ENCODE assay signal across 11 cellular contexts in the genomic region with DNA sequence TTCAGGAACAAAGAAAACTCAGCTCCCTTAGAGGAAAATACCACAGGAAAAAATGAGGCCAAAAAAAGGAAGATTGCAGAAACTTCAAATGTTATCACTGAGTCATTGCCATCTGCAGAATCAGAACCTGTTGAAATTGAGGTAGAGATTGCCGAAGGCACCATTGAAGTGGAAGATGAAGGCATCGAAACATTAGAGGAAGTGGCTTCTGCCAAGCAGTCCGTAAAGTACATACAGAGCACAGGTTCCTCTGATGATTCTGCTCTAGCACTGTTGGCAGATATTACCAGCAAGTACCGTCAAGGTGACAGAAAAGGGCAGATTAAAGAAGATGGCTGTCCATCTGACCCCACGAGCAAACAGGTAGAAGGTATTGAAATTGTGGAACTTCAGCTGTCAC. TPM values are rescaled to one million over a fixed set of nuclear protein-coding genes. Genes with fewer than 3 reads are reported as not detected.
A peak's percentile ranks its signal among the peaks of the same experiment; 100 is the strongest.
DNase-seq lines count a peak whose midpoint lies in the region; ATAC-seq and TF ChIP-seq lines count a peak whose summit lies in the region.
"Had no signal": no experiment of that assay in that cellular context is flagged by ENCODE, and none has a peak within 500 bp of the region (broad histone marks: within the 10 kb centered on the region; RNA-seq: fewer than 3 reads in every experiment).

No MANE protein-coding gene starts in this region.

- H3K27me3 ChIP-seq in trophoblast cell (ENCODE audit: insufficient read depth, low read length), result no peaks in the 10 kb centered on the region
- H3K27me3 ChIP-seq in body of pancreas, result no peaks in the 10 kb centered on the region
- H3K27me3 ChIP-seq: brain microvascular endothelial cell had no signal

- no peak overlapping the region for H3K4me2 ChIP-seq in trophoblast cell (ENCODE audit: low read length)

- DNase-seq in activated CD4-positive, alpha-beta T cell treated with anti-CD3 and anti-CD28 coated beads, Interleukin-2, amount 10 ng/mL, durations not matched to agents 7 days and 5 days, result peak; percentile 36
- DNase-seq in activated CD4-positive, alpha-beta T cell treated with anti-CD3 and anti-CD28 coated beads for 48 hours, result no peak
- peak; percentile 92 for DNase-seq in Jurkat, Clone E6-1 (ENCODE audit: low read depth, low spot score)
- DNase-seq in T-helper 17 cell (no peak), memory B cell (ENCODE audit: low spot score in 2 of 2) (no peak), epidermal melanocyte (ENCODE audit: insufficient read length, low spot score) (no peak), trophoblast cell (no peak), body of pancreas (no peak)
- DNase-seq: brain microvascular endothelial cell, H9 had no signal

- H3K27ac Mint-ChIP-seq in activated CD4-positive, alpha-beta T cell treated with anti-CD3 and anti-CD28 coated beads, Interleukin-2, amount 10 ng/mL, durations not matched to agents 7 days and 5 days, result peak overlapping the region; percentile 15
- H3K27ac Mint-ChIP-seq in T-helper 17 cell, result peak overlapping the region; percentile 76
- peak overlapping the region; percentile 69 for H3K27ac Mint-ChIP-seq in memory B cell
- H3K27ac Mint-ChIP-seq: H9 had no signal

- no peak overlapping the region for H3K9ac ChIP-seq in trophoblast cell (ENCODE audit: low read length)

- peaks cover 15% of the 10 kb centered on the region for H3K4me1 Mint-ChIP-seq in activated CD4-positive, alpha-beta T cell treated with anti-CD3 and anti-CD28 coated beads, Interleukin-2, amount 10 ng/mL, durations not matched to agents 7 days and 5 days
- H3K4me1 Mint-ChIP-seq in T-helper 17 cell (peaks cover 22% of the 10 kb centered on the region), memory B cell (peaks cover 11% of the 10 kb centered on the region)

- no peak for TF ChIP-seq POLR2A in body of pancreas (IDR thresholded peaks at IDR 0.05)

- H3K14ac ChIP-seq in trophoblast cell (ENCODE audit: low read length), result no peak overlapping the region

- H3K27me3 Mint-ChIP-seq in activated CD4-positive, alpha-beta T cell treated with anti-CD3 and anti-CD28 coated beads, Interleukin-2, amount 10 ng/mL, durations not matched to agents 7 days and 5 days, result no peaks in the 10 kb centered on the region
- H3K27me3 Mint-ChIP-seq in T-helper 17 cell (no peaks in the 10 kb centered on the region), memory B cell (no peaks in the 10 kb centered on the region)

- no peak overlapping the region for H2AFZ ChIP-seq in trophoblast cell (ENCODE audit: insufficient read depth, low read length, poor library complexity)

- TF ChIP-seq CTCF in body of pancreas (IDR thresholded peaks at IDR 0.05), result no peak

- no peak overlapping the region for H3K4me3 Mint-ChIP-seq in activated CD4-positive, alpha-beta T cell treated with anti-CD3 and anti-CD28 coated beads, Interleukin-2, amount 10 ng/mL, durations not matched to agents 7 days and 5 days
- H3K4me3 Mint-ChIP-seq in T-helper 17 cell, result no peak overlapping the region
- no peak overlapping the region for H3K4me3 Mint-ChIP-seq in memory B cell
- H3K4me3 Mint-ChIP-seq: H9 had no signal

- no peak overlapping the region for H4K12ac ChIP-seq in trophoblast cell (ENCODE audit: low read depth, low read length)

- no peak overlapping the region for H2AK5ac ChIP-seq in trophoblast cell (ENCODE audit: low read length)

- H3K9me3 Mint-ChIP-seq in activated CD4-positive, alpha-beta T cell treated with anti-CD3 and anti-CD28 coated beads, Interleukin-2, amount 10 ng/mL, durations not matched to agents 7 days and 5 days, result no peaks in the 10 kb centered on the region
- no peaks in the 10 kb centered on the region for H3K9me3 Mint-ChIP-seq in memory B cell
- H3K9me3 Mint-ChIP-seq: H9 had no signal

- no peaks in the 10 kb centered on the region for H3K79me1 ChIP-seq in trophoblast cell (ENCODE audit: low read length)

- H2BK5ac ChIP-seq in trophoblast cell (ENCODE audit: low read depth, low read length, poor library complexity), result no peak overlapping the region

- no peaks in the 10 kb centered on the region for H3K4me1 ChIP-seq in trophoblast cell (ENCODE audit: control insufficient read depth in 1 of 2, insufficient read depth in 2 of 2, low read length in 2 of 2)
- no peaks in the 10 kb centered on the region for H3K4me1 ChIP-seq in body of pancreas

- H4K91ac ChIP-seq in trophoblast cell (ENCODE audit: low read depth, low read length), result no peak overlapping the region

- H3K4me3 ChIP-seq in Jurkat, Clone E6-1 (ENCODE audit: low read length), result no peak overlapping the region
- H3K4me3 ChIP-seq in trophoblast cell (ENCODE audit: low read depth, low read length), result no peak overlapping the region
- no peak overlapping the region for H3K4me3 ChIP-seq in body of pancreas

- H3K18ac ChIP-seq in trophoblast cell (ENCODE audit: low read length), result no peak overlapping the region

- H3K79me2 ChIP-seq in trophoblast cell (ENCODE audit: control insufficient read depth, insufficient read depth, low read length, poor library complexity), result no peaks in the 10 kb centered on the region

- no CpG with 5 or more reads among the region's 5 CpGs for WGBS in trophoblast cell (ENCODE audit: extremely low coverage, insufficient coverage, insufficient read length)
- WGBS in body of pancreas, 2 donors, result 79 to 94% methylated on average over 5 of the region's 5 CpGs

- CTCF ChIA-PET in activated CD4-positive, alpha-beta T cell treated with anti-CD3 and anti-CD28 coated beads, Interleukin-2, amount 10 ng/mL, durations not matched to agents 7 days and 5 days (lab: Charles Lee), result interaction anchor here (1.8 kb wide), 1 partner anchor 12 kb away, joined by 7 read pairs; no protein-coding TSS in a partner anchor

- H3K27ac ChIP-seq in trophoblast cell (ENCODE audit: low read depth, low read length), result no peak overlapping the region
- no peak overlapping the region for H3K27ac ChIP-seq in body of pancreas
- H3K27ac ChIP-seq: brain microvascular endothelial cell had no signal

- no peak overlapping the region for H3K4ac ChIP-seq in trophoblast cell (ENCODE audit: low read depth, low read length)

- intact Hi-C loops in body of pancreas (cut with DNase I), result no loop called here

- POLR2A ChIA-PET in activated CD4-positive, alpha-beta T cell treated with anti-CD3 and anti-CD28 coated beads, Interleukin-2, amount 10 ng/mL, durations not matched to agents 7 days and 5 days (lab: Charles Lee), result no interaction called here

- H3K36me3 ChIP-seq in trophoblast cell (ENCODE audit: control insufficient read depth in 1 of 2, insufficient read depth in 2 of 2, low read length in 2 of 2) (peaks cover 17 to 18% of the 10 kb centered on the region in 2 experiments), body of pancreas (replicated peaks in 1 of 2; ENCODE audit: insufficient read depth in 1 of 2, low read depth in 2 of 2) (peaks cover 7 to 8% of the 10 kb centered on the region in 2 donors)

- no peak overlapping the region for H2BK12ac ChIP-seq in trophoblast cell (ENCODE audit: low read length)

- no peak overlapping the region for H3K23ac ChIP-seq in trophoblast cell (ENCODE audit: low read length)

- H2BK120ac ChIP-seq in trophoblast cell (ENCODE audit: insufficient read depth, low read length, poor library complexity), result no peak overlapping the region

- ATAC-seq in T-helper 17 cell (peak; percentile 40), memory B cell (ENCODE audit: low read depth) (no peak), body of pancreas (no peak)

- H4K8ac ChIP-seq in trophoblast cell (ENCODE audit: low read depth, low read length), result no peak overlapping the region

- H3K9me3 ChIP-seq in T-helper 17 cell (ENCODE audit: control insufficient read depth, low read length, poor library complexity, severe bottlenecking) (no peaks in the 10 kb centered on the region), trophoblast cell (ENCODE audit: insufficient read depth, low read depth, low read length) (no peaks in the 10 kb centered on the region), body of pancreas (no peaks in the 10 kb centered on the region)

- peaks cover 56% of the 10 kb centered on the region for H3K36me3 Mint-ChIP-seq in activated CD4-positive, alpha-beta T cell treated with anti-CD3 and anti-CD28 coated beads, Interleukin-2, amount 10 ng/mL, durations not matched to agents 7 days and 5 days (ENCODE audit: low read depth)
- H3K36me3 Mint-ChIP-seq in T-helper 17 cell (ENCODE audit: low read depth) (peaks cover 8% of the 10 kb centered on the region), memory B cell (peaks cover 32% of the 10 kb centered on the region)

RNA-seq across cellular contexts. Expression of gene NIM1K, which starts 30.8 kb away (rescaled TPM):
- total RNA-seq in activated CD4-positive, alpha-beta T cell treated with anti-CD3 and anti-CD28 coated beads, Interleukin-2, amount 10 ng/mL, durations not matched to agents 7 days and 5 days, result under 1 TPM; 0.50 to 0.75 TPM
- polyA plus RNA-seq in Jurkat, Clone E6-1 (2012; ENCODE audit: insufficient read depth, insufficient read length), result not detected
- 1 to 10 TPM in 1 of 2 donors, under 1 TPM in 1; 0.76 to 1.1 TPM for total RNA-seq in T-helper 17 cell
- 0.11 TPM in 2 replicates for polyA plus RNA-seq in trophoblast cell (2013)
- total RNA-seq in body of pancreas, result under 1 TPM in 1 of 2 donors, not detected in 1; 0.52 TPM
- total RNA-seq: lung microvascular endothelial cell had no signal

RNA-seq across cellular contexts. Expression of gene ZNF131, which starts 40.5 kb away (rescaled TPM):
- total RNA-seq in activated CD4-positive, alpha-beta T cell treated with anti-CD3 and anti-CD28 coated beads, Interleukin-2, amount 10 ng/mL, durations not matched to agents 7 days and 5 days, result 10 to 100 TPM; 48.4 to 50.8 TPM
- 50.6 TPM for polyA plus RNA-seq in Jurkat, Clone E6-1 (2012; ENCODE audit: insufficient read depth, insufficient read length)
- total RNA-seq in T-helper 17 cell, result 10 to 100 TPM; 68.0 to 69.9 TPM
- 20.7 and 22.1 TPM in 2 replicates for polyA plus RNA-seq in trophoblast cell (2013)
- total RNA-seq in body of pancreas, result 10 to 100 TPM; 21.5 to 41.5 TPM

Comparison
In these comparisons a context has a peak if more than half of its experiments do, and no peak if none do; other contexts are left out.
1. DNase-seq: peak in activated CD4-positive, alpha-beta T cell treated with anti-CD3 and anti-CD28 coated beads, Interleukin-2, amount 10 ng/mL, durations not matched to agents 7 days and 5 days (single experiment) and Jurkat, Clone E6-1 (single experiment); none in activated CD4-positive, alpha-beta T cell treated with anti-CD3 and anti-CD28 coated beads for 48 hours (single experiment), T-helper 17 cell (0 of 3), memory B cell (0 of 2), epidermal melanocyte (single experiment), trophoblast cell (0 of 2) and body of pancreas (0 of 4).
2. H3K27ac Mint-ChIP-seq: peak in every context shown above with its lines; median percentile 76 in T-helper 17 cell; 69 in memory B cell; 15 in activated CD4-positive, alpha-beta T cell treated with anti-CD3 and anti-CD28 coated beads, Interleukin-2, amount 10 ng/mL, durations not matched to agents 7 days and 5 days.